In genomic region chr9:137026828-137027227, GRCh38 we compare ENCODE assay signal across 10 cellular contexts. TPM values are rescaled to one million over a fixed set of nuclear protein-coding genes. Genes with fewer than 3 reads are reported as not detected.
A peak's percentile ranks its signal among the peaks of the same experiment; 100 is the strongest.
DNase-seq lines count a peak whose midpoint lies in the region; ATAC-seq and TF ChIP-seq lines count a peak whose summit lies in the region.
"Had no signal": no experiment of that assay in that cellular context is flagged by ENCODE, and none has a peak within 500 bp of the region (broad histone marks: within the 10 kb centered on the region; RNA-seq: fewer than 3 reads in every experiment).

No MANE protein-coding gene starts in this region.

- no peak for TF ChIP-seq CTCF in hepatocyte (IDR thresholded peaks at IDR 0.05; ENCODE audit: poor library complexity)

- no peaks in the 10 kb centered on the region for H3K27me3 ChIP-seq in hepatocyte
- H3K27me3 ChIP-seq: cardiac muscle cell had no signal

- ATAC-seq in T-helper 17 cell (no peak), HG03039 (IDR thresholded peaks at IDR 0.05; ENCODE audit: unreplicated experiment) (no peak), HG03159 (IDR thresholded peaks at IDR 0.05; ENCODE audit: unreplicated experiment) (no peak)
- ATAC-seq in stimulated activated naive CD8-positive, alpha-beta T cell treated with anti-CD3 and anti-CD28 coated beads, Interleukin-15, amount 100 ng/mL, for 72 hours = no peak

- 94% methylated on average over 4 of the region's 4 CpGs for WGBS in hepatocyte (ENCODE audit: low lambda C conversion rate, missing lambda C conversion rate)

- no peak overlapping the region for H3K4me3 ChIP-seq in hepatocyte

- H4K20me1 ChIP-seq in hepatocyte (ENCODE audit: insufficient read depth, poor library complexity, severe bottlenecking) = no peaks in the 10 kb centered on the region

- peaks cover 29% of the 10 kb centered on the region for H3K4me1 Mint-ChIP-seq in activated CD4-positive, alpha-beta T cell treated with anti-CD3 and anti-CD28 coated beads, Interleukin-2, amount 10 ng/mL, durations not matched to agents 24 days and 14 days
- H3K4me1 Mint-ChIP-seq in T-helper 17 cell = peaks cover 29% of the 10 kb centered on the region
- H3K4me1 Mint-ChIP-seq in stimulated activated naive CD8-positive, alpha-beta T cell treated with anti-CD3 and anti-CD28 coated beads, Interleukin-15, amount 100 ng/mL, for 72 hours = peaks cover 71% of the 10 kb centered on the region

- H3K4me1 ChIP-seq in hepatocyte (ENCODE audit: insufficient read depth) = peaks cover 20% of the 10 kb centered on the region

- H3K9me3 Mint-ChIP-seq in activated CD4-positive, alpha-beta T cell treated with anti-CD3 and anti-CD28 coated beads, Interleukin-2, amount 10 ng/mL, durations not matched to agents 24 days and 14 days = no peaks in the 10 kb centered on the region
- no peaks in the 10 kb centered on the region for H3K9me3 Mint-ChIP-seq in stimulated activated naive CD8-positive, alpha-beta T cell treated with anti-CD3 and anti-CD28 coated beads, Interleukin-15, amount 100 ng/mL, for 72 hours

- no peaks in the 10 kb centered on the region for H3K79me2 ChIP-seq in hepatocyte

- H3K4me2 ChIP-seq in hepatocyte = peak overlapping the region; percentile 88

- H3K9me3 ChIP-seq in T-helper 17 cell (ENCODE audit: control insufficient read depth, low read length, poor library complexity, severe bottlenecking) (no peaks in the 10 kb centered on the region), hepatocyte (ENCODE audit: low read depth) (no peaks in the 10 kb centered on the region)

- H3K27ac Mint-ChIP-seq in activated CD4-positive, alpha-beta T cell treated with anti-CD3 and anti-CD28 coated beads, Interleukin-2, amount 10 ng/mL, durations not matched to agents 24 days and 14 days = peak overlapping the region; percentile 78
- peak overlapping the region; percentile 67 for H3K27ac Mint-ChIP-seq in T-helper 17 cell
- no peak overlapping the region for H3K27ac Mint-ChIP-seq in stimulated activated naive CD8-positive, alpha-beta T cell treated with anti-CD3 and anti-CD28 coated beads, Interleukin-15, amount 100 ng/mL, for 72 hours

- peaks cover 2% of the 10 kb centered on the region for H3K27me3 Mint-ChIP-seq in activated CD4-positive, alpha-beta T cell treated with anti-CD3 and anti-CD28 coated beads, Interleukin-2, amount 10 ng/mL, durations not matched to agents 24 days and 14 days
- H3K27me3 Mint-ChIP-seq in T-helper 17 cell = no peaks in the 10 kb centered on the region
- H3K27me3 Mint-ChIP-seq in stimulated activated naive CD8-positive, alpha-beta T cell treated with anti-CD3 and anti-CD28 coated beads, Interleukin-15, amount 100 ng/mL, for 72 hours = no peaks in the 10 kb centered on the region

- no peak overlapping the region for H2AFZ ChIP-seq in hepatocyte

- H3K4me3 Mint-ChIP-seq in activated CD4-positive, alpha-beta T cell treated with anti-CD3 and anti-CD28 coated beads, Interleukin-2, amount 10 ng/mL, durations not matched to agents 24 days and 14 days = peak overlapping the region; percentile 81
- H3K4me3 Mint-ChIP-seq in T-helper 17 cell = peak overlapping the region; percentile 90
- peak overlapping the region; percentile 81 to 86 for H3K4me3 Mint-ChIP-seq in stimulated activated naive CD8-positive, alpha-beta T cell treated with anti-CD3 and anti-CD28 coated beads, Interleukin-15, amount 100 ng/mL, for 72 hours

- no peaks in the 10 kb centered on the region for H3K36me3 Mint-ChIP-seq in activated CD4-positive, alpha-beta T cell treated with anti-CD3 and anti-CD28 coated beads, Interleukin-2, amount 10 ng/mL, durations not matched to agents 24 days and 14 days (ENCODE audit: low read depth)
- H3K36me3 Mint-ChIP-seq in T-helper 17 cell (ENCODE audit: low read depth) = no peaks in the 10 kb centered on the region

- intact Hi-C loops in activated CD4-positive, alpha-beta T cell treated with anti-CD3 and anti-CD28 coated beads, Interleukin-2, amount 10 ng/mL, durations not matched to agents 24 days and 14 days (cut with micrococcal nuclease) = no loop called here

- DNase-seq in activated CD4-positive, alpha-beta T cell treated with anti-CD3 and anti-CD28 coated beads, Interleukin-2, amount 10 ng/mL, durations not matched to agents 24 days and 14 days = peak; percentile 65
- no peak for DNase-seq in activated CD4-positive, alpha-beta T cell treated with anti-CD3 and anti-CD28 coated beads for 1 hour
- no peak for DNase-seq in T-helper 17 cell
- no peak for DNase-seq in hepatocyte (ENCODE audit: low spot score)
- no peak for DNase-seq in stimulated activated naive CD8-positive, alpha-beta T cell treated with anti-CD3 and anti-CD28 coated beads, Interleukin-15, amount 100 ng/mL, for 72 hours
- no peak for DNase-seq in KBM-7
- DNase-seq: T-helper 9 cell had no signal

- H3K27ac ChIP-seq in hepatocyte = no peak overlapping the region
- H3K27ac ChIP-seq: cardiac muscle cell had no signal

- in situ Hi-C loops in KBM-7 (cut with MboI; ENCODE audit: low pct_unique_long_range_greater_than_20kb, low sequenced_read_pairs) = no loop called here

- no peaks in the 10 kb centered on the region for H3K9me2 ChIP-seq in hepatocyte (replicated peaks; ENCODE audit: insufficient read depth)

- no peaks in the 10 kb centered on the region for H3K36me3 ChIP-seq in hepatocyte (replicated peaks; ENCODE audit: insufficient read depth, low read depth)
- H3K36me3 ChIP-seq: cardiac muscle cell had no signal

RNA-seq across cellular contexts. Expression of gene ABCA2, which starts 1.2 kb away (rescaled TPM):
- total RNA-seq in activated CD4-positive, alpha-beta T cell treated with anti-CD3 and anti-CD28 coated beads, Interleukin-2, amount 10 ng/mL, durations not matched to agents 24 days and 14 days = 25.0 and 25.9 TPM in 2 replicates
- total RNA-seq in T-helper 17 cell (100 to 1,000 TPM; 120 to 131 TPM), hepatocyte (12.7 and 14.6 TPM in 2 replicates)
- 15.6 and 21.8 TPM in 2 replicates for polyA plus RNA-seq in hepatocyte

RNA-seq across cellular contexts. Expression of gene FUT7, which starts 5.1 kb away (rescaled TPM):
- total RNA-seq in activated CD4-positive, alpha-beta T cell treated with anti-CD3 and anti-CD28 coated beads, Interleukin-2, amount 10 ng/mL, durations not matched to agents 24 days and 14 days = 0.09 TPM in 1 of 2 replicates, not detected in the other
- total RNA-seq in T-helper 17 cell = 10 to 100 TPM in 1 of 2 donors, 1 to 10 TPM in 1; 7.7 to 10.6 TPM
- total RNA-seq in hepatocyte = not detected in 2 replicates
- polyA plus RNA-seq in hepatocyte = 0.06 TPM in 1 of 2 replicates, not detected in the other
- total RNA-seq: cardiac muscle cell had no signal
- polyA plus RNA-seq: cardiac muscle cell had no signal

RNA-seq across cellular contexts. Expression of gene NPDC1, which starts 19.1 kb away (rescaled TPM):
- total RNA-seq in activated CD4-positive, alpha-beta T cell treated with anti-CD3 and anti-CD28 coated beads, Interleukin-2, amount 10 ng/mL, durations not matched to agents 24 days and 14 days = 58.1 and 59.4 TPM in 2 replicates
- total RNA-seq in T-helper 17 cell (100 to 1,000 TPM; 139 to 202 TPM), hepatocyte (12.3 and 12.7 TPM in 2 replicates)
- polyA plus RNA-seq in hepatocyte = 69.8 and 72.7 TPM in 2 replicates

RNA-seq across cellular contexts. Expression of gene ENTPD2, which starts 27.0 kb away (rescaled TPM):
- total RNA-seq in activated CD4-positive, alpha-beta T cell treated with anti-CD3 and anti-CD28 coated beads, Interleukin-2, amount 10 ng/mL, durations not matched to agents 24 days and 14 days = 0.21 TPM in 1 of 2 replicates, not detected in the other
- total RNA-seq in T-helper 17 cell = under 1 TPM in 1 of 2 donors, not detected in 1; 0.20 TPM
- total RNA-seq in hepatocyte = 1.8 and 2.3 TPM in 2 replicates
- 1.1 and 3.2 TPM in 2 replicates for polyA plus RNA-seq in hepatocyte
- total RNA-seq: cardiac muscle cell had no signal
- polyA plus RNA-seq: cardiac muscle cell had no signal

RNA-seq across cellular contexts. Expression of gene CLIC3, which starts 30.5 kb away (rescaled TPM):
- total RNA-seq in activated CD4-positive, alpha-beta T cell treated with anti-CD3 and anti-CD28 coated beads, Interleukin-2, amount 10 ng/mL, durations not matched to agents 24 days and 14 days = not detected in 2 replicates
- total RNA-seq in T-helper 17 cell (1 to 10 TPM; 1.9 to 2.1 TPM), hepatocyte (6.6 and 9.9 TPM in 2 replicates)
- polyA plus RNA-seq in hepatocyte = 45.0 and 63.5 TPM in 2 replicates
- total RNA-seq: cardiac muscle cell had no signal

Comparison
In these comparisons a context has a peak if more than half of its experiments do, and no peak if none do; other contexts are left out.
1. H3K27ac Mint-ChIP-seq: peak in activated CD4-positive, alpha-beta T cell treated with anti-CD3 and anti-CD28 coated beads, Interleukin-2, amount 10 ng/mL, durations not matched to agents 24 days and 14 days (single experiment) and T-helper 17 cell (single experiment); none in stimulated activated naive CD8-positive, alpha-beta T cell treated with anti-CD3 and anti-CD28 coated beads, Interleukin-15, amount 100 ng/mL, for 72 hours (0 of 2).
2. Peak in every context shown above with its lines, with median percentiles within 50 percentile points of each other: H3K4me3 Mint-ChIP-seq.